1 cellular context compared by ENCODE assay signal in genomic region chr12:116177017-116177416, GRCh38.
A peak's percentile ranks its signal among the peaks of the same experiment; 100 is the strongest.
TF ChIP-seq lines count a peak whose summit lies in the region.

No MANE protein-coding gene starts in this region.

TF ChIP-seq in K562, 482 proteins besides CTCF, POLR2A, EP300 and RAD21 (continued from another document):
- TF ChIP-seq ZNF318 (IDR thresholded peaks at IDR 0.05; ENCODE audit: borderline replicate concordance in 1 of 2, low read depth in 1 of 2): no peak
- TF ChIP-seq ZC3H11A (IDR thresholded peaks at IDR 0.05; ENCODE audit: low read depth, low read length): no peak
- TF ChIP-seq ARID1B (IDR thresholded peaks at IDR 0.05): peak; percentile 73
- no peak for TF ChIP-seq KAT2B (IDR thresholded peaks at IDR 0.05; ENCODE audit: low read depth, low read length)
- no peak for TF ChIP-seq ZFPM2 (CRISPR knock-in tag; IDR thresholded peaks at IDR 0.05)
- peak; percentile 70 for TF ChIP-seq SMARCE1 (IDR thresholded peaks at IDR 0.05)
- no peak for TF ChIP-seq TAF1 (IDR thresholded peaks at IDR 0.05; ENCODE audit: control insufficient read depth, extremely low read depth, insufficient read depth, low read length, severe bottlenecking)
- no peak for TF ChIP-seq TFAM (CRISPR knock-in tag; conservative IDR thresholded peaks at IDR 0.05)
- TF ChIP-seq DMBX1 (CRISPR knock-in tag; IDR thresholded peaks at IDR 0.05; ENCODE audit: borderline replicate concordance): no peak
- no peak for TF ChIP-seq ZBTB12 (CRISPR knock-in tag; IDR thresholded peaks at IDR 0.05)
- TF ChIP-seq ZNF431 (CRISPR knock-in tag; IDR thresholded peaks at IDR 0.05): no peak
- no peak for TF ChIP-seq NELFE (IDR thresholded peaks at IDR 0.05; ENCODE audit: insufficient read depth, insufficient read length)
- no peak for TF ChIP-seq HDAC8 (tag; IDR thresholded peaks at IDR 0.05)
- no peak for TF ChIP-seq BCOR (IDR thresholded peaks at IDR 0.05)
- no peak for TF ChIP-seq MEIS2 (IDR thresholded peaks at IDR 0.05; ENCODE audit: partially characterized antibody)
- no peak for TF ChIP-seq SMAD1 (IDR thresholded peaks at IDR 0.05; ENCODE audit: low read depth, low read length, partially characterized antibody)
- no peak for TF ChIP-seq MTA2 (IDR thresholded peaks at IDR 0.05; ENCODE audit: low read depth)
- no peak for TF ChIP-seq ARNT (IDR thresholded peaks at IDR 0.05)
- TF ChIP-seq PKNOX1 (IDR thresholded peaks at IDR 0.05): peak; percentile 16; the same call in 1 of the 2 replicates
- no peak for TF ChIP-seq GATAD2B (IDR thresholded peaks at IDR 0.05; ENCODE audit: borderline replicate concordance)
- TF ChIP-seq TCFL5 (CRISPR knock-in tag; conservative IDR thresholded peaks at IDR 0.05): no peak
- TF ChIP-seq CAMTA2 (CRISPR knock-in tag; conservative IDR thresholded peaks at IDR 0.05): no peak
- TF ChIP-seq NBN (IDR thresholded peaks at IDR 0.05; ENCODE audit: low read depth): no peak
- TF ChIP-seq YBX1 (IDR thresholded peaks at IDR 0.05): no peak
- no peak for TF ChIP-seq JUN (IDR thresholded peaks at IDR 0.05; ENCODE audit: borderline replicate concordance, low read depth, low read length)
- TF ChIP-seq JUN (CRISPR knock-in tag; IDR thresholded peaks at IDR 0.05; ENCODE audit: borderline replicate concordance): no peak
- no peak for TF ChIP-seq NRF1 (conservative IDR thresholded peaks at IDR 0.05 in 1 of 2, IDR thresholded peaks at IDR 0.05 in 1 of 2)
- TF ChIP-seq CHD1 (IDR thresholded peaks at IDR 0.05; ENCODE audit: low read length): no peak
- TF ChIP-seq ZNF224 (CRISPR knock-in tag; IDR thresholded peaks at IDR 0.05): no peak
- no peak for TF ChIP-seq EWSR1 (IDR thresholded peaks at IDR 0.05; ENCODE audit: borderline replicate concordance, low read depth, partially characterized antibody)
- TF ChIP-seq ZBTB17 (CRISPR knock-in tag; IDR thresholded peaks at IDR 0.05): no peak
- TF ChIP-seq CBX3 (IDR thresholded peaks at IDR 0.05; ENCODE audit: borderline replicate concordance in 1 of 2, low read length in 2 of 2): no peak
- no peak for TF ChIP-seq FOXA3 (CRISPR knock-in tag; conservative IDR thresholded peaks at IDR 0.05 in 1 of 2, IDR thresholded peaks at IDR 0.05 in 1 of 2)
- TF ChIP-seq ZBTB1 (CRISPR knock-in tag; IDR thresholded peaks at IDR 0.05; ENCODE audit: borderline replicate concordance, low read depth): no peak
- no peak for TF ChIP-seq ARID3A (IDR thresholded peaks at IDR 0.05; ENCODE audit: borderline replicate concordance, low read depth, low read length)
- TF ChIP-seq HMG20A (CRISPR knock-in tag; conservative IDR thresholded peaks at IDR 0.05): no peak
- no peak for TF ChIP-seq E2F3 (CRISPR knock-in tag; IDR thresholded peaks at IDR 0.05)
- TF ChIP-seq ZEB2 (IDR thresholded peaks at IDR 0.05): peak; percentile 76; the same call in 1 of the 2 replicates
- TF ChIP-seq ESRRA (IDR thresholded peaks at IDR 0.05; ENCODE audit: borderline replicate concordance, low read depth): no peak
- no peak for TF ChIP-seq XRCC3 (IDR thresholded peaks at IDR 0.05)
- no peak for TF ChIP-seq ZNF584 (CRISPR knock-in tag; IDR thresholded peaks at IDR 0.05; ENCODE audit: low read depth)
- TF ChIP-seq GABPB1 (CRISPR knock-in tag; IDR thresholded peaks at IDR 0.05): no peak
